Comparison of ENCODE assay signal across 5 cellular contexts in the genomic region with DNA sequence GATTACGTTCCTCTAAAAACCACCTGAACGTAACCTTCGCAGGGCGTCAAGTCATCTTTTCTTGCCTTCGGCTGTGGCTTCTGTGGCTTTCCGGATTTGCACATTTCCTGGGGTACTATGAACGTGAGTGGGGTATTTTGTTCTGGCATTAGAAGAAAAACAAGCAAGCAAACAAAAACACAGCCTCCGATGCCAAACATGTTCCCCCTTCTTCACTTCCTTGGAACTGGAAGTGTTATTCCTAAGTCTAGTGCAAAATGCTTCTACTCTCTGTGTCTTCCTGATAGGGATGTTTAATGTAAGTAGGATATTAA. TPM values are rescaled to one million over a fixed set of nuclear protein-coding genes. Genes with fewer than 3 reads are reported as not detected.
"Had no signal": no experiment of that assay in that cellular context is flagged by ENCODE, and none has a peak within 500 bp of the region (broad histone marks: within the 10 kb centered on the region; RNA-seq: fewer than 3 reads in every experiment).

No MANE protein-coding gene starts in this region.

RNA-seq across cellular contexts. Expression of a gene that starts 2.2 kb away (rescaled TPM):
- total RNA-seq: posterior vena cava, right atrium auricular region, SK-MEL-5, skeletal muscle tissue, uterus had no signal
